ENCODE assay signal across 13 cellular contexts in the genomic region with DNA sequence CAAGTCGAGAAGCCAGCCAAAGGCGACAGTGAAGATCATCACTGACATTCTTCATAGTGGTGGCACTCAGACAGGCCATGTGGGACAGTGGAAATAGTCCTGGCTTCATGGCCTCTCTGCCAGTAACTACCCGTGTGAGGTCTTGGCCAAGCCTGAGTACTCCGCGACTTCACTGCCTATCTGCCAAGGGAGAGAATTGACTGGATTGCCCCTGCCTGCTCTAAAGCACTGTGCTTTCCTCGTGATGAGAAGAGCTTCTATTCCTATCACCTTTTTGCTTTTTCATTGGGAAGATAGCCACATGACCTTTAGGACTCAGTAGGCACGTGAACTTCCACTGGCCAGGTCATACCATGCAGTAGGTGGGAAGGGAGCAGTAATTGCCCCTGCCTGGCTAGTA.
A peak's percentile ranks its signal among the peaks of the same experiment; 100 is the strongest.
DNase-seq lines count a peak whose midpoint lies in the region; ATAC-seq and TF ChIP-seq lines count a peak whose summit lies in the region.
"Had no signal": no experiment of that assay in that cellular context is flagged by ENCODE, and none has a peak within 500 bp of the region (broad histone marks: within the 10 kb centered on the region; RNA-seq: fewer than 3 reads in every experiment).

No MANE protein-coding gene starts in this region.

- H3K9me3 ChIP-seq in heart left ventricle = no peaks in the 10 kb centered on the region
- H3K9me3 ChIP-seq: left lung had no signal

- peak overlapping the region in 7 of 12 donors; percentile 14 to 54 (median 36) for H3K27ac ChIP-seq in heart left ventricle
- H3K27ac ChIP-seq: left lung had no signal

- no peak overlapping the region for H3K4me3 Mint-ChIP-seq in activated naive CD4-positive, alpha-beta T cell treated with anti-CD3 and anti-CD28 coated beads for 36 hours
- H3K4me3 Mint-ChIP-seq in stimulated activated memory B cell treated with anti-CD40 and anti-IgM and Interleukin-4, amounts not matched to agents 10 μg/mL and 1 μg/mL and 100 μg/mL, for 72 hours = no peak overlapping the region
- H3K4me3 Mint-ChIP-seq: stimulated activated naive CD8-positive, alpha-beta T cell treated with anti-CD3 and anti-CD28 coated beads, Interleukin-15, Interleukin-2, amounts not matched to agents 100 ng/mL and 50 ng/mL, for 24 hours had no signal

- peaks cover 0 to 35% (median 17%) of the 10 kb centered on the region in 12 donors for H3K4me1 ChIP-seq in heart left ventricle

- peak overlapping the region; percentile 57 for H3K27ac Mint-ChIP-seq in activated naive CD4-positive, alpha-beta T cell treated with anti-CD3 and anti-CD28 coated beads for 36 hours
- peak overlapping the region; percentile 42 for H3K27ac Mint-ChIP-seq in stimulated activated memory B cell treated with anti-CD40 and anti-IgM and Interleukin-4, amounts not matched to agents 10 μg/mL and 1 μg/mL and 100 μg/mL, for 72 hours
- H3K27ac Mint-ChIP-seq: stimulated activated naive CD8-positive, alpha-beta T cell treated with anti-CD3 and anti-CD28 coated beads, Interleukin-15, Interleukin-2, amounts not matched to agents 100 ng/mL and 50 ng/mL, for 24 hours had no signal

- intact Hi-C loops in activated naive CD4-positive, alpha-beta T cell treated with anti-CD3 and anti-CD28 coated beads for 36 hours (cut with micrococcal nuclease) = loop anchor here (1.0 to 5.0 kb wide), 2 partner anchors 171 to 315 kb away; a partner anchor contains a TSS
- intact Hi-C loops in heart left ventricle (cut with DNase I) = no loop called here

- TF ChIP-seq POLR2A in heart left ventricle (IDR thresholded peaks at IDR 0.05) = no peak

- no peak overlapping the region for H3K4me3 ChIP-seq in heart left ventricle
- H3K4me3 ChIP-seq: left lung had no signal

- no peaks in the 10 kb centered on the region for H3K9me3 Mint-ChIP-seq in activated naive CD4-positive, alpha-beta T cell treated with anti-CD3 and anti-CD28 coated beads for 36 hours
- H3K9me3 Mint-ChIP-seq in stimulated activated memory B cell treated with anti-CD40 and anti-IgM and Interleukin-4, amounts not matched to agents 10 μg/mL and 1 μg/mL and 100 μg/mL, for 72 hours = no peaks in the 10 kb centered on the region
- H3K9me3 Mint-ChIP-seq: stimulated activated naive CD8-positive, alpha-beta T cell treated with anti-CD3 and anti-CD28 coated beads, Interleukin-15, Interleukin-2, amounts not matched to agents 100 ng/mL and 50 ng/mL, for 24 hours had no signal

- no peak for TF ChIP-seq CTCF in heart left ventricle (IDR thresholded peaks at IDR 0.05)

- CTCF ChIA-PET in activated naive CD4-positive, alpha-beta T cell treated with anti-CD3 and anti-CD28 coated beads for 36 hours (lab: Charles Lee) = interaction anchor here (0.5 to 1.6 kb wide), 3 partner anchors 9 to 280 kb away, joined by 4 to 5 read pairs (median 4); a partner anchor contains a TSS

- H3K27me3 ChIP-seq in heart left ventricle = no peaks in the 10 kb centered on the region

- no peaks in the 10 kb centered on the region for H3K36me3 Mint-ChIP-seq in activated naive CD4-positive, alpha-beta T cell treated with anti-CD3 and anti-CD28 coated beads for 36 hours (ENCODE audit: low read depth)
- no peaks in the 10 kb centered on the region for H3K36me3 Mint-ChIP-seq in stimulated activated memory B cell treated with anti-CD40 and anti-IgM and Interleukin-4, amounts not matched to agents 10 μg/mL and 1 μg/mL and 100 μg/mL, for 72 hours

- peaks cover 6% of the 10 kb centered on the region for H3K27me3 Mint-ChIP-seq in activated naive CD4-positive, alpha-beta T cell treated with anti-CD3 and anti-CD28 coated beads for 36 hours (ENCODE audit: low read depth)
- peaks cover 8% of the 10 kb centered on the region for H3K27me3 Mint-ChIP-seq in stimulated activated memory B cell treated with anti-CD40 and anti-IgM and Interleukin-4, amounts not matched to agents 10 μg/mL and 1 μg/mL and 100 μg/mL, for 72 hours

- no peaks in the 10 kb centered on the region for H3K36me3 ChIP-seq in heart left ventricle
- H3K36me3 ChIP-seq: left lung had no signal

- DNase-seq in activated naive CD4-positive, alpha-beta T cell treated with anti-CD3 and anti-CD28 coated beads for 36 hours = no peak
- DNase-seq in activated naive CD4-positive, alpha-beta T cell treated with Interleukin-2 at 50 U/mL for 16 hours = no peak
- DNase-seq in RPMI8226 = peak; percentile 59
- peak in 1 of 5 donors; percentile 45 for DNase-seq in heart left ventricle
- no peak for DNase-seq in stimulated activated CD4-positive, alpha-beta T cell treated with anti-CD3 and anti-CD28 coated beads, Interleukin-12 subunit alpha, Interleukin-12 subunit beta, amount 100 ng/mL, for 4 hours
- DNase-seq: IMR-90, NCI-H1048 had no signal

- H3K4me1 Mint-ChIP-seq in activated naive CD4-positive, alpha-beta T cell treated with anti-CD3 and anti-CD28 coated beads for 36 hours (ENCODE audit: low read depth) = peaks cover 26% of the 10 kb centered on the region
- H3K4me1 Mint-ChIP-seq in stimulated activated memory B cell treated with anti-CD40 and anti-IgM and Interleukin-4, amounts not matched to agents 10 μg/mL and 1 μg/mL and 100 μg/mL, for 72 hours = peaks cover 33% of the 10 kb centered on the region

- WGBS in heart left ventricle, 4 donors = 32 to 64% (median 57%) methylated on average over 5 to 7 of the region's 7 CpGs

- ATAC-seq in heart left ventricle = peak in 3 of 4 donors; percentile 29 to 70 (median 63)
- ATAC-seq in stimulated activated memory B cell treated with anti-CD40 and anti-IgM and Interleukin-4, amounts not matched to agents 10 μg/mL and 1 μg/mL and 100 μg/mL, for 72 hours = no peak
- ATAC-seq in GM21723 (IDR thresholded peaks at IDR 0.05; ENCODE audit: unreplicated experiment) = no peak
- no peak for ATAC-seq in GM19463 (IDR thresholded peaks at IDR 0.05; ENCODE audit: unreplicated experiment)
- ATAC-seq: SK-N-SH treated with all-trans-retinoic acid at 6 μM for 48 hours had no signal

Comparison
In these comparisons a context has a peak if more than half of its experiments do, and no peak if none do; other contexts are left out.
1. ATAC-seq: peak in heart left ventricle (3 of 4); none in stimulated activated memory B cell treated with anti-CD40 and anti-IgM and Interleukin-4, amounts not matched to agents 10 μg/mL and 1 μg/mL and 100 μg/mL, for 72 hours (single experiment), GM21723 (single experiment) and GM19463 (single experiment).